ENCODE assay signal across 12 cellular contexts in genomic region chr2:66839551-66840320, GRCh38.
DNase-seq lines count a peak whose midpoint lies in the region; ATAC-seq and TF ChIP-seq lines count a peak whose summit lies in the region.
"Had no signal": no experiment of that assay in that cellular context is flagged by ENCODE, and none has a peak within 500 bp of the region (broad histone marks: within the 10 kb centered on the region; RNA-seq: fewer than 3 reads in every experiment).

No MANE protein-coding gene starts in this region.

- H3K36me3 ChIP-seq in kidney epithelial cell (ENCODE audit: control insufficient read depth, insufficient read depth, low read length) (no peaks in the 10 kb centered on the region), gastrocnemius medialis (no peaks in the 10 kb centered on the region)

- TF ChIP-seq CTCF in HFFc6 (IDR thresholded peaks at IDR 0.05): no peak
- no peak for TF ChIP-seq CTCF in kidney epithelial cell (IDR thresholded peaks at IDR 0.05; ENCODE audit: insufficient read depth, low read length, poor library complexity, severe bottlenecking)
- no peak for TF ChIP-seq CTCF in gastrocnemius medialis (IDR thresholded peaks at IDR 0.05 in 4 of 5, conservative IDR thresholded peaks at IDR 0.05 in 1 of 5)

- H3K27me3 Mint-ChIP-seq in HFFc6 (ENCODE audit: insufficient read depth): no peaks in the 10 kb centered on the region

- H3K36me3 Mint-ChIP-seq in HFFc6 (ENCODE audit: low read depth): peaks cover 4% of the 10 kb centered on the region; the same call in 1 of the 2 replicates
- H3K36me3 Mint-ChIP-seq: stimulated activated naive B cell treated with anti-CD40 and anti-IgM and Interleukin-4, amounts not matched to agents 10 μg/mL and 1 μg/mL and 100 μg/mL, for 72 hours had no signal

- H3K27ac Mint-ChIP-seq in HFFc6: peak overlapping the region; percentile 90
- H3K27ac Mint-ChIP-seq: stimulated activated naive B cell treated with anti-CD40 and anti-IgM and Interleukin-4, amounts not matched to agents 10 μg/mL and 1 μg/mL and 100 μg/mL, for 72 hours had no signal

- H3K9me3 Mint-ChIP-seq in HFFc6: no peaks in the 10 kb centered on the region

- ATAC-seq in gastrocnemius medialis (no peak), HG03432 (IDR thresholded peaks at IDR 0.05; ENCODE audit: unreplicated experiment) (no peak)
- ATAC-seq: stimulated activated naive B cell treated with anti-CD40 and anti-IgM and Interleukin-4, amounts not matched to agents 10 μg/mL and 1 μg/mL and 100 μg/mL, for 72 hours had no signal

- H3K4me3 Mint-ChIP-seq in HFFc6: peak overlapping the region; percentile 80
- H3K4me3 Mint-ChIP-seq: stimulated activated naive B cell treated with anti-CD40 and anti-IgM and Interleukin-4, amounts not matched to agents 10 μg/mL and 1 μg/mL and 100 μg/mL, for 72 hours had no signal

- TF ChIP-seq POLR2A in gastrocnemius medialis (IDR thresholded peaks at IDR 0.05): no peak

- H3K9me3 ChIP-seq in gastrocnemius medialis: no peaks in the 10 kb centered on the region

- intact Hi-C loops in gastrocnemius medialis (cut with DNase I; ENCODE audit: low total_unique reads): no loop called here

- in situ Hi-C loops in gastrocnemius medialis (cut with MboI; ENCODE audit: low sequenced_read_pairs in 4 of 4): no loop called here

- no peaks in the 10 kb centered on the region for H3K4me1 ChIP-seq in gastrocnemius medialis

- DNase-seq in HFFc6: peak; percentile 99
- peak; percentile 83 for DNase-seq in astrocyte of the hippocampus (ENCODE audit: low read depth, low spot score)
- peak; percentile 70 for DNase-seq in kidney epithelial cell (ENCODE audit: low read depth)
- peak; percentile 80 for DNase-seq in stromal cell of bone marrow (ENCODE audit: low read depth)
- no peak for DNase-seq in gastrocnemius medialis
- DNase-seq in NCI-H524 treated with DMSO at 0.1 percent for 48 hours (lab: John Stamatoyannopoulos, UW): no peak
- no peak for DNase-seq in activated CD4-positive, alpha-beta T cell treated with anti-CD3 and anti-CD28 coated beads, Interleukin-2, amount 50 U/mL, for 48 hours
- DNase-seq: left cardiac atrium; NCI-H345; stimulated activated naive B cell treated with anti-CD40 and anti-IgM and Interleukin-4, amounts not matched to agents 10 μg/mL and 1 μg/mL and 100 μg/mL, for 72 hours had no signal

- H3K4me3 ChIP-seq in kidney epithelial cell (ENCODE audit: low read depth, low read length): no peak overlapping the region
- H3K4me3 ChIP-seq in gastrocnemius medialis: no peak overlapping the region
- H3K4me3 ChIP-seq: skin epidermis had no signal

- H3K27me3 ChIP-seq in kidney epithelial cell (ENCODE audit: control insufficient read depth, insufficient read depth, low read length): no peaks in the 10 kb centered on the region
- H3K27me3 ChIP-seq in gastrocnemius medialis: no peaks in the 10 kb centered on the region

- H3K27ac ChIP-seq in gastrocnemius medialis: no peak overlapping the region

- peaks cover 57% of the 10 kb centered on the region for H3K4me1 Mint-ChIP-seq in HFFc6 (ENCODE audit: low read depth)
- H3K4me1 Mint-ChIP-seq: stimulated activated naive B cell treated with anti-CD40 and anti-IgM and Interleukin-4, amounts not matched to agents 10 μg/mL and 1 μg/mL and 100 μg/mL, for 72 hours had no signal

Comparison
In these comparisons a context has a peak if more than half of its experiments do, and no peak if none do; other contexts are left out.
1. DNase-seq: peak in HFFc6 (single experiment), astrocyte of the hippocampus (single experiment), kidney epithelial cell (single experiment) and stromal cell of bone marrow (single experiment); none in gastrocnemius medialis (0 of 2), NCI-H524 treated with DMSO at 0.1 percent for 48 hours (single experiment) and activated CD4-positive, alpha-beta T cell treated with anti-CD3 and anti-CD28 coated beads, Interleukin-2, amount 50 U/mL, for 48 hours (0 of 2).